8 cellular contexts compared by ENCODE assay signal in genomic region chr21:26966360-26966977, GRCh38.
DNase-seq lines count a peak whose midpoint lies in the region; ATAC-seq and TF ChIP-seq lines count a peak whose summit lies in the region.

No MANE protein-coding gene starts in this region.

- peak overlapping the region; percentile 69 for H3K9ac ChIP-seq in NT2/D1 (ENCODE audit: insufficient read length, low read depth)

- H3K9me3 ChIP-seq in NT2/D1 (ENCODE audit: insufficient read depth, low read length) = peaks cover 11% of the 10 kb centered on the region; the same call in 1 of the 2 replicates
- no peaks in the 10 kb centered on the region for H3K9me3 ChIP-seq in neuron (ENCODE audit: low read length)

- H3K27me3 ChIP-seq in NT2/D1 (ENCODE audit: insufficient read depth, insufficient read length) (peaks cover 65% of the 10 kb centered on the region), neuron (ENCODE audit: insufficient read depth, low read length) (peaks cover 72% of the 10 kb centered on the region)

- ATAC-seq in GM18498 (IDR thresholded peaks at IDR 0.05; ENCODE audit: unreplicated experiment) = no peak

- DNase-seq in AG10803 (ENCODE audit: low read depth) = peak; percentile 58
- no peak for DNase-seq in NT2/D1 (ENCODE audit: low read depth, low spot score)
- DNase-seq in foreskin fibroblast = peak in 1 of 2 donors; percentile 58
- no peak for DNase-seq in NCI-H2107 (lab: John Stamatoyannopoulos, UW)
- DNase-seq in GOT3 (lab: John Stamatoyannopoulos, UW) = no peak
- DNase-seq in effector CD4-positive, alpha-beta T cell = no peak

- TF ChIP-seq CTCF in AG10803 (conservative IDR thresholded peaks at IDR 0.05; ENCODE audit: low read length) (no peak), foreskin fibroblast (IDR thresholded peaks at IDR 0.05; ENCODE audit: low read depth, low read length) (no peak)

- H3K36me3 ChIP-seq in NT2/D1 (ENCODE audit: insufficient read depth, insufficient read length, low read length) (no peaks in the 10 kb centered on the region), neuron (ENCODE audit: insufficient read depth, low read length) (no peaks in the 10 kb centered on the region)

- H3K4me3 ChIP-seq in AG10803 (ENCODE audit: low read length) = peak overlapping the region; percentile 81
- H3K4me3 ChIP-seq in NT2/D1 (ENCODE audit: insufficient read length, low read depth) = peak overlapping the region; percentile 66
- H3K4me3 ChIP-seq in foreskin fibroblast (ENCODE audit: low read depth in 1 of 2, low read length in 2 of 2) = peak overlapping the region; percentile 61 to 90
- H3K4me3 ChIP-seq in neuron (ENCODE audit: low read length) = peak overlapping the region; percentile 20

- H3K4me1 ChIP-seq in NT2/D1 (ENCODE audit: insufficient read depth, insufficient read length) (peaks cover 6% of the 10 kb centered on the region), neuron (ENCODE audit: insufficient read depth, low read length) (peaks cover 8% of the 10 kb centered on the region)

- H2AFZ ChIP-seq in neuron (ENCODE audit: low read depth, low read length) = peak overlapping the region; percentile 59

Comparison
In these comparisons a context has a peak if more than half of its experiments do, and no peak if none do; other contexts are left out.
1. H3K4me3 ChIP-seq: peak in every context shown above with its lines; median percentile 81 in AG10803; 76 in foreskin fibroblast; 66 in NT2/D1; 20 in neuron.